In genomic region chr16:56317998-56318912, GRCh38 we compare ENCODE assay signal across 8 cellular contexts.
DNase-seq lines count a peak whose midpoint lies in the region; ATAC-seq, FAIRE-seq and TF ChIP-seq lines count a peak whose summit lies in the region.

No MANE protein-coding gene starts in this region.

- H3K27ac ChIP-seq in small intestine (ENCODE audit: low read depth in 1 of 2, low read length in 1 of 2): no peak overlapping the region

- FAIRE-seq in small intestine (lab: Jason Lieb, UNC): no peak

- no peaks in the 10 kb centered on the region for H3K4me1 ChIP-seq in small intestine (ENCODE audit: control insufficient read depth in 2 of 2, insufficient read depth in 1 of 2, low read depth in 1 of 2, low read length in 1 of 2)

- DNase-seq in NCI-H1694 treated with DMSO at 0.1 percent for 48 hours (lab: John Stamatoyannopoulos, UW) (peak; percentile 70), T47D (ENCODE audit: low read depth in 1 of 2, low spot score in 1 of 2) (peak; percentile 68 to 79), small intestine (peak; percentile 74), NCI-H2029 (lab: John Stamatoyannopoulos, UW) (no peak)

- WGBS in small intestine, 3 donors: 11 to 19% (median 15%) methylated on average over 29 of the region's 29 CpGs

- H3K4me3 ChIP-seq in WI38 (ENCODE audit: low read depth, low read length) (no peak overlapping the region), iPS-18c (ENCODE audit: insufficient read depth, low read depth, low read length) (peak overlapping the region; percentile 36; the same call in 1 of the 2 replicates), small intestine (ENCODE audit: low read depth in 1 of 2, low read length in 2 of 2) (no peak overlapping the region)

- in situ Hi-C loops in T47D (cut with HindIII; ENCODE audit: low pct_unique_long_range_greater_than_20kb, low sequenced_read_pairs): no loop called here

- no peaks in the 10 kb centered on the region for H3K36me3 ChIP-seq in small intestine (ENCODE audit: control insufficient read depth in 2 of 2, insufficient read depth in 2 of 2, low read length in 2 of 2)

- ATAC-seq in GM18502 (IDR thresholded peaks at IDR 0.05; ENCODE audit: poor library complexity, unreplicated experiment): peak; percentile 94
- ATAC-seq in HG02763 (IDR thresholded peaks at IDR 0.05; ENCODE audit: unreplicated experiment): peak; percentile 85

- H3K9me3 ChIP-seq in iPS-18c (ENCODE audit: control insufficient read depth, insufficient read depth, low read length) (peaks cover 2% of the 10 kb centered on the region), small intestine (ENCODE audit: control insufficient read depth, low read depth) (no peaks in the 10 kb centered on the region)

- TF ChIP-seq CTCF in WI38 (IDR thresholded peaks at IDR 0.05; ENCODE audit: low read depth, low read length): peak; percentile 90

- no peaks in the 10 kb centered on the region for H3K27me3 ChIP-seq in small intestine (ENCODE audit: control insufficient read depth in 2 of 2, insufficient read depth in 2 of 2, low read length in 2 of 2)
